ENCODE assay signal across 1 cellular context in the genomic region with DNA sequence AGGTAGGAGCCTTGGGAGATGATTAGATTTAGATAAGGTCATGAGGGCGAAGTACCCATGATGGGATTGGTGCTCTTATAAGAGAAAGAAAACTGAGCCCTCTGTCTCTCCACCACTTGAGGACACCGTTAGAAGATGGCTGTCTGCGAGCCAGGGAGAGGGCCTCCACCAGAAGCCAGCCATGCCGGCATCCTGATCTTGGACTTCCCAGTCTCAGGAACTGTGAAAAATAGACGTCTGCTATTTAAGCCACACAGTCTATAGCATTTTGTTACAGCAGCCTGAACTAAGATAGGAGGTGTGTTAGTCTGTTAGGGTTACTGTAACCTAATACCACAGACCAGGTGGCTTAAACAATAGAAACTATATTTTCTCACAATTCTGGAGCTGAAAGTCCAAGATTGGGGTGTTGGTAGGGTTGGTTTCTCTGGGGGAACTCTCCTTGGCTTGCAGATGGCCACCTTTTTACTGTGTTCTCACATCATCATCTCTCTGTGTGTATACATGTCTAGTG.
TF ChIP-seq lines count a peak whose summit lies in the region.

No MANE protein-coding gene starts in this region.

TF ChIP-seq in GM23338, 12 proteins besides CTCF, POLR2A, EP300 and RAD21 (continued from another document):
- TF ChIP-seq, protein P1, sequence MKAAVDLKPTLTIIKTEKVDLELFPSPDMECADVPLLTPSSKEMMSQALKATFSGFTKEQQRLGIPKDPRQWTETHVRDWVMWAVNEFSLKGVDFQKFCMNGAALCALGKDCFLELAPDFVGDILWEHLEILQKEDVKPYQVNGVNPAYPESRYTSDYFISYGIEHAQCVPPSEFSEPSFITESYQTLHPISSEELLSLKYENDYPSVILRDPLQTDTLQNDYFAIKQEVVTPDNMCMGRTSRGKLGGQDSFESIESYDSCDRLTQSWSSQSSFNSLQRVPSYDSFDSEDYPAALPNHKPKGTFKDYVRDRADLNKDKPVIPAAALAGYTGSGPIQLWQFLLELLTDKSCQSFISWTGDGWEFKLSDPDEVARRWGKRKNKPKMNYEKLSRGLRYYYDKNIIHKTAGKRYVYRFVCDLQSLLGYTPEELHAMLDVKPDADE (IDR thresholded peaks at IDR 0.05), result no peak
- TF ChIP-seq NANOG (IDR thresholded peaks at IDR 0.05; ENCODE audit: borderline replicate concordance), result no peak
- no peak for TF ChIP-seq JUNB (IDR thresholded peaks at IDR 0.05; ENCODE audit: unreplicated experiment)
